In the genomic region with DNA sequence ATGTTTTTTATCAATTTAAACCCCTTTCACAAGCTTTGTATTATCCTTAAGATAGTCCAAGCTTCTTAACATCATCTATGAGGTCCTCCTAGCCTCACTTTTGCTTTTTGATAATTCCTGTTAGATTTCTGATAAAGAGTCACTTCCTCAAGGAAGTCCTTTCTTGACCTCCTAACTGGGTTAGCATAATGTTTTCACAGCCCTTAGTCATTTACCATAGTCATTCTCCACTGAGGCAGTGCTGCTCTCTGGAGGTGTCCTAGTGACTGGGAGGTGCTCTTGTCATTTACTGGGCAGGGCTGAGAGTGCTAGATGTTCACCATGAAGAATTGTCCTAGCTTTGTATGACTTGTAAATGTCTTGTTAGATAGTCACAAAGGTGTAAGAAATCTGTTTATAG, we compare ENCODE assay signal across 9 cellular contexts. TPM values are rescaled to one million over a fixed set of nuclear protein-coding genes. Genes with fewer than 3 reads are reported as not detected.
DNase-seq lines count a peak whose midpoint lies in the region; ATAC-seq lines count a peak whose summit lies in the region.
"Had no signal": no experiment of that assay in that cellular context is flagged by ENCODE, and none has a peak within 500 bp of the region (broad histone marks: within the 10 kb centered on the region; RNA-seq: fewer than 3 reads in every experiment).

No MANE protein-coding gene starts in this region.

- H3K4me3 Mint-ChIP-seq in activated T-cell treated with anti-CD3 and anti-CD28 coated beads, Interleukin-2, amount 50 U/mL, for 72 hours, result no peak overlapping the region

- DNase-seq in activated T-cell treated with anti-CD3 and anti-CD28 coated beads, Interleukin-2, amount 50 U/mL, for 72 hours, result peak in 1 of 2 donors; percentile 11
- no peak for DNase-seq in activated T-cell treated with anti-CD3 and anti-CD28 coated beads, Interleukin-2, amount 50 U/mL, for 48 hours
- DNase-seq in RKO (ENCODE audit: low spot score), result peak; percentile 55
- DNase-seq in glomerular endothelial cell (ENCODE audit: extremely low read depth, low read depth, low spot score), result peak; percentile 77
- no peak for DNase-seq in stimulated activated naive CD8-positive, alpha-beta T cell treated with anti-CD3 and anti-CD28 coated beads, Interleukin-15, Interleukin-2, amounts not matched to agents 100 U/mL and 50 U/mL, for 24 hours
- DNase-seq in activated gamma-delta T cell (lab: John Stamatoyannopoulos, UW), result no peak
- DNase-seq: aorta had no signal

- H3K4me1 Mint-ChIP-seq in activated T-cell treated with anti-CD3 and anti-CD28 coated beads, Interleukin-2, amount 50 U/mL, for 72 hours (ENCODE audit: low read depth), result peaks cover 59% of the 10 kb centered on the region

- H3K27me3 Mint-ChIP-seq in activated T-cell treated with anti-CD3 and anti-CD28 coated beads, Interleukin-2, amount 50 U/mL, for 72 hours (ENCODE audit: low read depth), result no peaks in the 10 kb centered on the region

- ATAC-seq in activated T-cell treated with anti-CD3 and anti-CD28 coated beads, Interleukin-2, amount 50 U/mL, for 72 hours (replicated peaks in 1 of 2), result peak; percentile 65 to 81
- ATAC-seq in stimulated activated naive CD8-positive, alpha-beta T cell treated with anti-CD3 and anti-CD28 coated beads, Interleukin-15, Interleukin-2, amounts not matched to agents 100 U/mL and 50 U/mL, for 24 hours, result peak; percentile 87
- ATAC-seq in HG03108 (IDR thresholded peaks at IDR 0.05; ENCODE audit: unreplicated experiment) (no peak), GM18909 (IDR thresholded peaks at IDR 0.05; ENCODE audit: poor library complexity, unreplicated experiment) (no peak)

- no peaks in the 10 kb centered on the region for H3K36me3 Mint-ChIP-seq in activated T-cell treated with anti-CD3 and anti-CD28 coated beads, Interleukin-2, amount 50 U/mL, for 72 hours (ENCODE audit: insufficient read depth in 2 of 2)

- H3K9me3 Mint-ChIP-seq in activated T-cell treated with anti-CD3 and anti-CD28 coated beads, Interleukin-2, amount 50 U/mL, for 72 hours, result no peaks in the 10 kb centered on the region

- H3K27ac Mint-ChIP-seq in activated T-cell treated with anti-CD3 and anti-CD28 coated beads, Interleukin-2, amount 50 U/mL, for 72 hours, result no peak overlapping the region

RNA-seq across cellular contexts. Expression of gene TNPO1, which starts 26.4 kb away (rescaled TPM):
- 100 to 1,000 TPM in 1 of 2 donors, 10 to 100 TPM in 1; 92.6 to 114 TPM for total RNA-seq in activated T-cell treated with anti-CD3 and anti-CD28 coated beads, Interleukin-2, amount 50 U/mL, for 72 hours
- total RNA-seq in glomerular endothelial cell, result 182 and 199 TPM in 2 replicates

Comparison
In these comparisons a context has a peak if more than half of its experiments do, and no peak if none do; other contexts are left out.
1. ATAC-seq: peak in activated T-cell treated with anti-CD3 and anti-CD28 coated beads, Interleukin-2, amount 50 U/mL, for 72 hours (2 of 2) and stimulated activated naive CD8-positive, alpha-beta T cell treated with anti-CD3 and anti-CD28 coated beads, Interleukin-15, Interleukin-2, amounts not matched to agents 100 U/mL and 50 U/mL, for 24 hours (single experiment); none in HG03108 (single experiment) and GM18909 (single experiment).
2. DNase-seq: peak in RKO (single experiment) and glomerular endothelial cell (single experiment); none in activated T-cell treated with anti-CD3 and anti-CD28 coated beads, Interleukin-2, amount 50 U/mL, for 48 hours (0 of 2), stimulated activated naive CD8-positive, alpha-beta T cell treated with anti-CD3 and anti-CD28 coated beads, Interleukin-15, Interleukin-2, amounts not matched to agents 100 U/mL and 50 U/mL, for 24 hours (single experiment) and activated gamma-delta T cell (single experiment).